ENCODE assay signal across 29 cellular contexts in the genomic region with DNA sequence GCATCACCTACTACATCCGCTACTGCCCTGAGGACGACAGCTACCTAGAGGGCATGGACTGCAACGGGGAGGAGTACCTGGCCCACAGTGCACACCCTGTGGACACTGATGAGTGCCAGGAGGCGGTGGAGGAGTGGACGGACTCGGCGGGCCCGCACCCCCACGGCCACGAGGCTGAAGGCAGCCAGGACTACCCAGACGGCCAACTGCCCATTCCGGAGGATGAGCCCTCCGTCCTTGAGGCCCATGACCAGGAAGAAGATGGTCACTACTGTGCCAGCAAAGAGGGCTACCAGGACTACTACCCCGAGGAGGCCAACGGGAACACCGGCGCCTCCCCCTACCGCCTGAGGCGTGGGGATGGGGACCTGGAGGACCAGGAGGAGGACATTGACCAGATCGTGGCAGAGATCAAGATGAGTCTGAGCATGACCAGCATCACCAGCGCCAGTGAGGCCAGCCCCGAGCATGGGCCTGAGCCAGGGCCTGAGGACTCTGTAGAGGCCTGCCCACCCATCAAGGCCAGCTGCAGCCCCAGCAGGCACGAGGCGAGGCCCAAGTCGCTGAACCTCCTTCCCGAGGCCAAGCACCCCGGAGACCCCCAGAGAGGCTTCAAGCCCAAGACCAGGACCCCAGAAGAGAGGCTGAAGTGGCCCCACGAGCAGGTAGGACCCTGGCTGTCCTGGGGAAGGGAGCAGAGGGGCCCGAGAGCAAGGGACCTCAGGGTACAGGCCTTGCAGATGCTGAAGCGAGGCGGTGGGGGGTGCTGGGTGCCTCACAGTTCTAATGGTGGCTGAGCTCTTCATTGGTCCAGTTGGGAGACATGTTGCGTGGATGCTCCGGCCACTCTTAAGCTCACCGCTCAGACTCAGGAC.
"Had no signal": no experiment of that assay in that cellular context is flagged by ENCODE, and none has a peak within 500 bp of the region (broad histone marks: within the 10 kb centered on the region; RNA-seq: fewer than 3 reads in every experiment).

No MANE protein-coding gene starts in this region.

- ATAC-seq: activated CD8-positive, alpha-beta T cell treated with anti-CD3 and anti-CD28 coated beads for 36 hours; activated T-cell treated with anti-CD3 and anti-CD28 coated beads, Interleukin-2, amount 50 U/mL, for 72 hours; activated T-helper 17 cell treated with anti-CD3 and anti-CD28 coated beads, Interleukin-2, amount 50 U/mL, for 72 hours; PC-3 had no signal

- H3K27me3 ChIP-seq: ascending aorta, cardiac muscle cell, Peyer's patch, SJCRH30 had no signal

- H3K36me3 ChIP-seq: ascending aorta, cardiac muscle cell, Peyer's patch, SJCRH30 had no signal

- H3K4me3 ChIP-seq: ascending aorta, cardiac muscle cell, Peyer's patch, SJCRH30 had no signal

- DNase-seq: activated CD4-positive, alpha-beta T cell treated with anti-CD3 and anti-CD28 coated beads, Interleukin-2, amount 10 ng/mL, durations not matched to agents 24 days and 14 days; activated CD4-positive, alpha-beta T cell treated with anti-CD3 and anti-CD28 coated beads, Interleukin-2, amount 50 U/mL, for 4 hours; activated CD8-positive, alpha-beta T cell treated with anti-CD3 and anti-CD28 coated beads for 36 hours; activated effector memory CD4-positive, alpha-beta T cell treated with anti-CD3 and anti-CD28 coated beads, Interleukin-2, amount 50 U/mL, for 16 hours; activated naive CD4-positive, alpha-beta T cell; activated naive CD4-positive, alpha-beta T cell treated with anti-CD3 and anti-CD28 coated beads, Interleukin-2, amount 50 U/mL, for 16 hours; activated naive CD8-positive, alpha-beta T cell treated with anti-CD3 and anti-CD28 coated beads for 36 hours; activated T-cell treated with anti-CD3 and anti-CD28 coated beads, Interleukin-2, amount 50 U/mL, for 1 hour; activated T-cell treated with anti-CD3 and anti-CD28 coated beads, Interleukin-2, amount 50 U/mL, for 72 hours; amniotic stem cell; Karpas-422; KBM-7; NCI-H1105; NCI-H1417 treated with DMSO at 0.1 percent for 48 hours; NCI-H187 treated with DMSO at 0.1 percent for 48 hours; NCI-H2081; NCI-H2171 treated with DMSO at 0.1 percent for 48 hours; NCI-H2227 treated with DMSO at 0.1 percent for 48 hours; NCI-H446; NCI-H524; PC-3; Peyer's patch; SHP77; SJCRH30; SK-N-SH had no signal

- H3K9me3 ChIP-seq: ascending aorta, Peyer's patch, SJCRH30, SK-N-SH had no signal

- H3K27ac ChIP-seq: ascending aorta, cardiac muscle cell, Peyer's patch, RWPE1, SJCRH30 had no signal

- H3K4me1 ChIP-seq: ascending aorta, Peyer's patch, SJCRH30 had no signal
